ENCODE assay signal across 2 cellular contexts in the genomic region with DNA sequence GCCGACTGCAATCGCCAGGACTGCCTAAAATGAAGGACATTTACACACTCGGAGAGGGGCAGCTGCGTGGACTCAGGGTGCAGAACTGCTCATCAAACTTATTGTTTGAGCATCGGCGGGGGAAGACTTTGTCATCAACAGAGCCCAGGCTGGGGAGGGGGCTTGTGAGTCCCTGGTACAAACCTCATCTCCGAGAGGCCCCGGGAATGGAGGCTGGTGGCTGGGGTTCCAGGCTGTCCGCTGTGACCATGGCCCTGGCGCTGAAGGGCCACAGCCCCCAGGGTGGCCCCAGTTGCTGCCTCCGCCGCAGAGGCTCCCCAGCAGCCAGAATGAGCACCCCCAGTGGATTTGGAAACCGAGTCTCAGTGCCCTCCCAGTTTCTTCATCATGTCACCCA.
TF ChIP-seq lines count a peak whose summit lies in the region.

No MANE protein-coding gene starts in this region.

TF ChIP-seq in liver, 16 proteins besides CTCF, POLR2A, EP300 and RAD21:
- TF ChIP-seq NR2F2 (IDR thresholded peaks at IDR 0.05) (no peak), RXRA (IDR thresholded peaks at IDR 0.05) (no peak), HNF4G (IDR thresholded peaks at IDR 0.05) (no peak), JUND (IDR thresholded peaks at IDR 0.05) (no peak), EGR1 (IDR thresholded peaks at IDR 0.05; ENCODE audit: low read depth in 2 of 2) (no peak), FOXA2 (IDR thresholded peaks at IDR 0.05) (no peak)
- TF ChIP-seq, protein P1, sequence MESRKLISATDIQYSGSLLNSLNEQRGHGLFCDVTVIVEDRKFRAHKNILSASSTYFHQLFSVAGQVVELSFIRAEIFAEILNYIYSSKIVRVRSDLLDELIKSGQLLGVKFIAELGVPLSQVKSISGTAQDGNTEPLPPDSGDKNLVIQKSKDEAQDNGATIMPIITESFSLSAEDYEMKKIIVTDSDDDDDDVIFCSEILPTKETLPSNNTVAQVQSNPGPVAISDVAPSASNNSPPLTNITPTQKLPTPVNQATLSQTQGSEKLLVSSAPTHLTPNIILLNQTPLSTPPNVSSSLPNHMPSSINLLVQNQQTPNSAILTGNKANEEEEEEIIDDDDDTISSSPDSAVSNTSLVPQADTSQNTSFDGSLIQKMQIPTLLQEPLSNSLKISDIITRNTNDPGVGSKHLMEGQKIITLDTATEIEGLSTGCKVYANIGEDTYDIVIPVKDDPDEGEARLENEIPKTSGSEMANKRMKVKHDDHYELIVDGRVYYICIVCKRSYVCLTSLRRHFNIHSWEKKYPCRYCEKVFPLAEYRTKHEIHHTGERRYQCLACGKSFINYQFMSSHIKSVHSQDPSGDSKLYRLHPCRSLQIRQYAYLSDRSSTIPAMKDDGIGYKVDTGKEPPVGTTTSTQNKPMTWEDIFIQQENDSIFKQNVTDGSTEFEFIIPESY (IDR thresholded peaks at IDR 0.05) = no peak

TF ChIP-seq in HepG2, 621 proteins besides CTCF, POLR2A, EP300 and RAD21:
- TF ChIP-seq, protein P2, sequence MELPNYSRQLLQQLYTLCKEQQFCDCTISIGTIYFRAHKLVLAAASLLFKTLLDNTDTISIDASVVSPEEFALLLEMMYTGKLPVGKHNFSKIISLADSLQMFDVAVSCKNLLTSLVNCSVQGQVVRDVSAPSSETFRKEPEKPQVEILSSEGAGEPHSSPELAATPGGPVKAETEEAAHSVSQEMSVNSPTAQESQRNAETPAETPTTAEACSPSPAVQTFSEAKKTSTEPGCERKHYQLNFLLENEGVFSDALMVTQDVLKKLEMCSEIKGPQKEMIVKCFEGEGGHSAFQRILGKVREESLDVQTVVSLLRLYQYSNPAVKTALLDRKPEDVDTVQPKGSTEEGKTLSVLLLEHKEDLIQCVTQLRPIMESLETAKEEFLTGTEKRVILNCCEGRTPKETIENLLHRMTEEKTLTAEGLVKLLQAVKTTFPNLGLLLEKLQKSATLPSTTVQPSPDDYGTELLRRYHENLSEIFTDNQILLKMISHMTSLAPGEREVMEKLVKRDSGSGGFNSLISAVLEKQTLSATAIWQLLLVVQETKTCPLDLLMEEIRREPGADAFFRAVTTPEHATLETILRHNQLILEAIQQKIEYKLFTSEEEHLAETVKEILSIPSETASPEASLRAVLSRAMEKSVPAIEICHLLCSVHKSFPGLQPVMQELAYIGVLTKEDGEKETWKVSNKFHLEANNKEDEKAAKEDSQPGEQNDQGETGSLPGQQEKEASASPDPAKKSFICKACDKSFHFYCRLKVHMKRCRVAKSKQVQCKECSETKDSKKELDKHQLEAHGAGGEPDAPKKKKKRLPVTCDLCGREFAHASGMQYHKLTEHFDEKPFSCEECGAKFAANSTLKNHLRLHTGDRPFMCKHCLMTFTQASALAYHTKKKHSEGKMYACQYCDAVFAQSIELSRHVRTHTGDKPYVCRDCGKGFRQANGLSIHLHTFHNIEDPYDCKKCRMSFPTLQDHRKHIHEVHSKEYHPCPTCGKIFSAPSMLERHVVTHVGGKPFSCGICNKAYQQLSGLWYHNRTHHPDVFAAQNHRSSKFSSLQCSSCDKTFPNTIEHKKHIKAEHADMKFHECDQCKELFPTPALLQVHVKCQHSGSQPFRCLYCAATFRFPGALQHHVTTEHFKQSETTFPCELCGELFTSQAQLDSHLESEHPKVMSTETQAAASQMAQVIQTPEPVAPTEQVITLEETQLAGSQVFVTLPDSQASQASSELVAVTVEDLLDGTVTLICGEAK (IDR thresholded peaks at IDR 0.05) = no peak
- TF ChIP-seq, protein P2 (CRISPR knock-in tag; IDR thresholded peaks at IDR 0.05) = no peak
- TF ChIP-seq HNRNPL (IDR thresholded peaks at IDR 0.05; ENCODE audit: low read depth, low read length) (no peak), ZBTB42 (CRISPR knock-in tag; IDR thresholded peaks at IDR 0.05) (no peak)
